ENCODE assay signal across 15 cellular contexts in the genomic region with DNA sequence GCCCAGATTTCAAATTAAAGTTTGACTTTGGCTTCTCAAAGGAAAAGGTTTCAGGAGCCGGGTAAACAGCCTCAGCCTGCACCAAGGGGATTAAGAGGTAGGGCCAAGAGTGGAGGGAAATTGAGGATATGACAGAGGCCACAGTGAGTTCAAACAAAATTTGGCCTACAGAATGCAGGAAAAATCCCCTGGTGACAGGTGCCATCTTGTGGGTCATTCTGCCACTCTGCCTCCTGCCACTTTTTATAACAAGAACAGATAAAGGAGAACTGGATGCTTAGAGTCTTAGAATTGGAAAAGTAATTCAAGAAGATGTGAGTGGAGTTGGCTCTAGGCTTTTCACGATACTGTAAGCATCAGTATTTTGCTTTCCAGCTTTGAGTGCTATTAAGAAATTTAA.
DNase-seq lines count a peak whose midpoint lies in the region; ATAC-seq and TF ChIP-seq lines count a peak whose summit lies in the region.
"Had no signal": no experiment of that assay in that cellular context is flagged by ENCODE, and none has a peak within 500 bp of the region (broad histone marks: within the 10 kb centered on the region; RNA-seq: fewer than 3 reads in every experiment).

No MANE protein-coding gene starts in this region.

- no peaks in the 10 kb centered on the region for H3K36me3 ChIP-seq in RWPE2 (ENCODE audit: low read depth)
- no peaks in the 10 kb centered on the region for H3K36me3 ChIP-seq in tibial artery
- H3K36me3 ChIP-seq: adrenal gland had no signal

- intact Hi-C loops in tibial artery (cut with DNase I; ENCODE audit: low total_unique reads): no loop called here

- H3K4me1 ChIP-seq in RWPE2 (ENCODE audit: insufficient read depth, poor library complexity, severe bottlenecking): no peaks in the 10 kb centered on the region
- H3K4me1 ChIP-seq in tibial artery: peaks cover 0 to 6% (median 0%) of the 10 kb centered on the region in 4 donors
- H3K4me1 ChIP-seq: adrenal gland had no signal

- ATAC-seq in RWPE2 (ENCODE audit: low read depth): no peak

- DNase-seq in COR-L47 (lab: John Stamatoyannopoulos, UW): peak; percentile 10
- peak in 1 of 2 experiments; percentile 56 for DNase-seq in HL-60 (ENCODE audit: low read depth in 1 of 2, low spot score in 1 of 2)
- no peak for DNase-seq in RWPE2 (ENCODE audit: low spot score)
- peak; percentile 47 for DNase-seq in kidney tubule cell (ENCODE audit: low spot score)
- DNase-seq in RKO (ENCODE audit: low spot score): no peak
- DNase-seq in tibial artery: no peak
- DNase-seq in NCI-H146 treated with DMSO at 0.1 percent for 48 hours (lab: John Stamatoyannopoulos, UW; ENCODE audit: unreplicated experiment): no peak
- DNase-seq: activated CD4-positive, alpha-beta T cell treated with anti-CD3 and anti-CD28 coated beads, Interleukin-2, amount 50 U/mL, for 48 hours; adrenal gland; C1 segment of cervical spinal cord; cerebellar nuclear complex; NCI-H1436; NCI-H510A; substantia nigra; T-helper 9 cell had no signal

- TF ChIP-seq CTCF in HL-60 (IDR thresholded peaks at IDR 0.05; ENCODE audit: insufficient read depth, low read length) (no peak), RWPE2 (IDR thresholded peaks at IDR 0.05; ENCODE audit: poor library complexity, severe bottlenecking) (peak; percentile 36), tibial artery (IDR thresholded peaks at IDR 0.05) (no peak)

- no peaks in the 10 kb centered on the region for H3K27me3 ChIP-seq in HL-60 (ENCODE audit: insufficient read depth, poor library complexity, severe bottlenecking)
- peaks cover 77% of the 10 kb centered on the region for H3K27me3 ChIP-seq in RWPE2 (ENCODE audit: insufficient read depth, poor library complexity, severe bottlenecking)
- H3K27me3 ChIP-seq in tibial artery: no peaks in the 10 kb centered on the region
- H3K27me3 ChIP-seq: adrenal gland had no signal

- H3K9me3 ChIP-seq in RWPE2 (ENCODE audit: severe bottlenecking): no peaks in the 10 kb centered on the region
- H3K9me3 ChIP-seq in tibial artery: no peaks in the 10 kb centered on the region
- H3K9me3 ChIP-seq: adrenal gland had no signal

- no peak overlapping the region for H3K4me3 ChIP-seq in HL-60 (replicated peaks; ENCODE audit: insufficient read depth, low read length)
- H3K4me3 ChIP-seq in RWPE2 (ENCODE audit: severe bottlenecking): no peak overlapping the region
- H3K4me3 ChIP-seq in tibial artery: no peak overlapping the region
- H3K4me3 ChIP-seq: adrenal gland had no signal

- H3K27ac ChIP-seq in HL-60 (replicated peaks): peak overlapping the region; percentile 92
- H3K27ac ChIP-seq in RWPE2 (ENCODE audit: poor library complexity, severe bottlenecking): no peak overlapping the region
- no peak overlapping the region for H3K27ac ChIP-seq in tibial artery
- H3K27ac ChIP-seq: adrenal gland had no signal

Comparison
In these comparisons a context has a peak if more than half of its experiments do, and no peak if none do; other contexts are left out.
1. DNase-seq: peak in COR-L47 (single experiment) and kidney tubule cell (single experiment); none in RWPE2 (single experiment), RKO (single experiment), tibial artery (0 of 2) and NCI-H146 treated with DMSO at 0.1 percent for 48 hours (single experiment).